In genomic region chr21:28783641-28784185, GRCh38 we compare ENCODE assay signal across 30 cellular contexts.
"Had no signal": no experiment of that assay in that cellular context is flagged by ENCODE, and none has a peak within 500 bp of the region (broad histone marks: within the 10 kb centered on the region; RNA-seq: fewer than 3 reads in every experiment).

No MANE protein-coding gene starts in this region.

- ATAC-seq: activated CD4-positive, alpha-beta T cell treated with anti-CD3 and anti-CD28 coated beads for 36 hours; activated CD8-positive, alpha-beta memory T cell treated with anti-CD3 and anti-CD28 coated beads, Interleukin-2, amount 10 ng/mL, durations not matched to agents 7 days and 5 days; activated CD8-positive, alpha-beta T cell treated with anti-CD3 and anti-CD28 coated beads, Interleukin-2, amount 10 ng/mL, durations not matched to agents 7 days and 5 days; activated naive CD4-positive, alpha-beta T cell treated with anti-CD3 and anti-CD28 coated beads, Interleukin-2, amount 50 U/mL, for 72 hours; activated T-cell treated with anti-CD3 and anti-CD28 coated beads, Interleukin-2, amount 50 U/mL, for 72 hours; gastroesophageal sphincter had no signal

- DNase-seq: activated CD4-positive, alpha-beta memory T cell treated with anti-CD3 and anti-CD28 coated beads for 36 hours; activated CD4-positive, alpha-beta T cell treated with anti-CD3 and anti-CD28 coated beads for 36 hours; activated CD4-positive, alpha-beta T cell treated with anti-CD3 and anti-CD28 coated beads, Interleukin-2, amount 10 ng/mL, durations not matched to agents 24 days and 14 days; activated CD4-positive, CD25-positive, alpha-beta regulatory T cell; activated CD4-positive, CD25-positive, alpha-beta regulatory T cell treated with anti-CD3 and anti-CD28 coated beads, Interleukin-2, amount 50 U/mL, for 72 hours; activated CD8-positive, alpha-beta memory T cell treated with anti-CD3 and anti-CD28 coated beads, Interleukin-2, amount 10 ng/mL, durations not matched to agents 7 days and 5 days; activated CD8-positive, alpha-beta memory T cell treated with anti-CD3 and anti-CD28 coated beads, Interleukin-2, amount 50 U/mL, for 4 hours; activated CD8-positive, alpha-beta T cell treated with anti-CD3 and anti-CD28 coated beads, Interleukin-2, amount 10 ng/mL, durations not matched to agents 7 days and 5 days; activated gamma-delta T cell; activated naive CD4-positive, alpha-beta T cell; activated naive CD4-positive, alpha-beta T cell treated with anti-CD3 and anti-CD28 coated beads, Interleukin-2, amount 10 ng/mL, durations not matched to agents 7 days and 5 days; activated naive CD8-positive, alpha-beta T cell treated with anti-CD3 and anti-CD28 coated beads, Interleukin-2, amount 10 ng/mL, durations not matched to agents 7 days and 5 days; activated T-cell treated with anti-CD3 and anti-CD28 coated beads for 4 hours; activated T-cell treated with anti-CD3 and anti-CD28 coated beads, Interleukin-2, amount 50 U/mL, for 24 hours; activated T-cell treated with anti-CD3 and anti-CD28 coated beads, Interleukin-2, amount 50 U/mL, for 72 hours; cortex of kidney; dermis blood vessel endothelial cell; effector CD4-positive, alpha-beta T cell; esophagus squamous epithelium; foreskin melanocyte; T-helper 2 cell had no signal

- H3K4me3 ChIP-seq: ascending aorta, breast epithelium, cardiac muscle cell, esophagus squamous epithelium, gastroesophageal sphincter had no signal

- H3K36me3 ChIP-seq: breast epithelium, cardiac muscle cell, esophagus squamous epithelium, gastroesophageal sphincter had no signal

- H3K4me1 ChIP-seq: ascending aorta, breast epithelium, esophagus squamous epithelium, gastroesophageal sphincter had no signal

- FAIRE-seq: colon, endometrium, endothelial cell of umbilical vein had no signal

- H3K9me3 ChIP-seq: ascending aorta, esophagus squamous epithelium had no signal

- H3K27me3 ChIP-seq: ascending aorta, breast epithelium, cardiac muscle cell, esophagus squamous epithelium, gastroesophageal sphincter had no signal

- H3K27ac ChIP-seq: ascending aorta, breast epithelium, cardiac muscle cell, epithelial cell of prostate, esophagus squamous epithelium, gastroesophageal sphincter had no signal
